1 cellular context compared by ENCODE assay signal in genomic region chr10:132035476-132035875, GRCh38.
A peak's percentile ranks its signal among the peaks of the same experiment; 100 is the strongest.
TF ChIP-seq lines count a peak whose summit lies in the region.

No MANE protein-coding gene starts in this region.

TF ChIP-seq in H1, 55 proteins besides CTCF, POLR2A, EP300 and RAD21:
- TF ChIP-seq CTBP2 (IDR thresholded peaks at IDR 0.05; ENCODE audit: borderline replicate concordance, insufficient read depth, insufficient read length, low read length) (no peak), TEAD4 (IDR thresholded peaks at IDR 0.05; ENCODE audit: low read depth, low read length) (peak; percentile 41; the same call in 1 of the 2 replicates)
TF ChIP-seq in H1: peak in this region for 1.
